ENCODE assay signal across 23 cellular contexts in genomic region chr5:148941810-148942209, GRCh38.
"Had no signal": no experiment of that assay in that cellular context is flagged by ENCODE, and none has a peak within 500 bp of the region (broad histone marks: within the 10 kb centered on the region; RNA-seq: fewer than 3 reads in every experiment).

No MANE protein-coding gene starts in this region.

- DNase-seq: hippocampal formation; kidney; left colon; left ventricle myocardium inferior; mesendoderm; naive thymus-derived CD4-positive, alpha-beta T cell; ovary; stimulated activated CD4-positive, alpha-beta T cell treated with anti-CD3 and anti-CD28 coated beads, Interleukin-12 subunit alpha, Interleukin-12 subunit beta, amount 100 ng/mL, for 4 hours; stimulated activated CD4-positive, alpha-beta T cell treated with anti-CD3 and anti-CD28 coated beads, Interleukin-15, amount 100 ng/mL, for 24 hours; stimulated activated CD4-positive, alpha-beta T cell treated with anti-CD3 and anti-CD28 coated beads, Interleukin-2, amount 100 ng/mL, for 24 hours; stimulated activated CD4-positive, alpha-beta T cell treated with anti-CD3 and anti-CD28 coated beads, Interleukin-4, amount 100 ng/mL, for 1 hour; stimulated activated naive B cell treated with anti-CD40 and anti-IgM and Interleukin-4, amounts not matched to agents 10 μg/mL and 1 μg/mL and 100 μg/mL, for 72 hours; stimulated activated naive CD8-positive, alpha-beta T cell treated with anti-CD3 and anti-CD28 coated beads, Interleukin-15, Interleukin-2, amounts not matched to agents 100 U/mL and 50 U/mL, for 24 hours; stomach; testis; thyroid gland; transverse colon; upper lobe of left lung had no signal

- ATAC-seq: left colon; naive thymus-derived CD4-positive, alpha-beta T cell; natural killer cell treated with Interleukin-12 subunit alpha and Interleukin-12 subunit beta and Interleukin-15 and Interleukin-18, amount 100 ng/mL, for 72 hours; sciatic nerve; stimulated activated naive B cell treated with anti-CD40 and anti-IgM and Interleukin-4, amounts not matched to agents 10 μg/mL and 1 μg/mL and 100 μg/mL, for 72 hours; stimulated activated naive CD8-positive, alpha-beta T cell treated with anti-CD3 and anti-CD28 coated beads, Interleukin-15, Interleukin-2, amounts not matched to agents 100 U/mL and 50 U/mL, for 24 hours had no signal

- H3K4me1 ChIP-seq: right atrium auricular region, testis, thyroid gland had no signal

- H3K4me3 ChIP-seq: left ventricle myocardium inferior, lung, ovary, right atrium auricular region, skin epidermis, stomach, testis, thyroid gland, transverse colon, upper lobe of left lung had no signal

- H3K27me3 ChIP-seq: ovary, right atrium auricular region, stomach, testis, thyroid gland, transverse colon, upper lobe of left lung had no signal

- H3K36me3 ChIP-seq: left ventricle myocardium inferior, ovary, right atrium auricular region, stomach, thyroid gland, transverse colon, upper lobe of left lung had no signal

- H3K27ac ChIP-seq: left ventricle myocardium inferior, ovary, right atrium auricular region, skin epidermis, stomach, testis, thyroid gland, transverse colon, upper lobe of left lung had no signal

- H3K9me3 ChIP-seq: left ventricle myocardium inferior, ovary, right atrium auricular region, stomach, testis, thyroid gland, transverse colon, upper lobe of left lung had no signal
